ENCODE assay signal across 24 cellular contexts in genomic region chr6:163777706-163778105, GRCh38.
DNase-seq lines count a peak whose midpoint lies in the region; ATAC-seq and TF ChIP-seq lines count a peak whose summit lies in the region.
"Had no signal": no experiment of that assay in that cellular context is flagged by ENCODE, and none has a peak within 500 bp of the region (broad histone marks: within the 10 kb centered on the region; RNA-seq: fewer than 3 reads in every experiment).

No MANE protein-coding gene starts in this region.

- H3K36me3 Mint-ChIP-seq in nephron (ENCODE audit: low read depth), result peaks cover 1% of the 10 kb centered on the region
- H3K36me3 Mint-ChIP-seq in glutamatergic neuron (ENCODE audit: unreplicated experiment), result no peaks in the 10 kb centered on the region
- peaks cover 0 to 3% of the 10 kb centered on the region in 2 donors for H3K36me3 Mint-ChIP-seq in activated naive CD4-positive, alpha-beta T cell treated with anti-CD3 and anti-CD28 coated beads, Interleukin-2, amount 50 U/mL, for 72 hours

- H3K4me3 Mint-ChIP-seq in nephron, result peak overlapping the region in 2 of 3 experiments; percentile 1 to 69
- no peak overlapping the region for H3K4me3 Mint-ChIP-seq in glutamatergic neuron (ENCODE audit: unreplicated experiment)

- peaks cover 4% of the 10 kb centered on the region for H3K27me3 Mint-ChIP-seq in nephron (ENCODE audit: low read depth)
- no peaks in the 10 kb centered on the region for H3K27me3 Mint-ChIP-seq in glutamatergic neuron (ENCODE audit: unreplicated experiment)

- H3K27ac Mint-ChIP-seq in nephron (peak overlapping the region; percentile 68 to 83 (median 74)), glutamatergic neuron (ENCODE audit: unreplicated experiment) (no peak overlapping the region)
- H3K27ac Mint-ChIP-seq in activated naive CD4-positive, alpha-beta T cell treated with anti-CD3 and anti-CD28 coated beads, Interleukin-2, amount 50 U/mL, for 72 hours, result no peak overlapping the region

- intact Hi-C loops in Right ventricle myocardium superior (cut with DNase I), result no loop called here
- intact Hi-C loops in Right ventricle myocardium inferior (cut with DNase I), result no loop called here
- intact Hi-C loops in left cardiac atrium (cut with DNase I), result no loop called here

- H3K4me1 Mint-ChIP-seq in nephron (peaks cover 48% of the 10 kb centered on the region), glutamatergic neuron (ENCODE audit: low read depth, unreplicated experiment) (peaks cover 14% of the 10 kb centered on the region)

- ATAC-seq in Right ventricle myocardium superior (ENCODE audit: poor library complexity) (peak; percentile 47), Right ventricle myocardium inferior (no peak), left cardiac atrium (peak; percentile 12 to 26)
- no peak for ATAC-seq in activated naive CD4-positive, alpha-beta T cell treated with anti-CD3 and anti-CD28 coated beads, Interleukin-2, amount 50 U/mL, for 72 hours

- TF ChIP-seq CTCF in nephron (IDR thresholded peaks at IDR 0.05; ENCODE audit: unreplicated experiment in 3 of 3), result no peak
- no peak for TF ChIP-seq CTCF in glutamatergic neuron (IDR thresholded peaks at IDR 0.05; ENCODE audit: partially characterized antibody, unreplicated experiment)

- DNase-seq in Right ventricle myocardium superior, result no peak
- DNase-seq in Right ventricle myocardium inferior (ENCODE audit: missing footprints), result no peak
- DNase-seq in left cardiac atrium, result no peak
- DNase-seq in glutamatergic neuron, result no peak
- DNase-seq in activated naive CD4-positive, alpha-beta T cell treated with anti-CD3 and anti-CD28 coated beads, Interleukin-2, amount 50 U/mL, for 72 hours (ENCODE audit: low spot score in 2 of 2), result no peak
- no peak for DNase-seq in hypothalamus (lab: John Stamatoyannopoulos, UW)
- no peak for DNase-seq in NCI-H446 treated with DMSO at 0.1 percent for 48 hours (lab: John Stamatoyannopoulos, UW)
- DNase-seq: AML-193, C1 segment of cervical spinal cord, DMS53, GF-D8, GOT3, HCEC 1CT, NCI-H1105, NCI-H146, NCI-H2081, NCI-H2171, NCI-H345, NCI-H524 treated with DMSO at 0.1 percent for 48 hours, NCI-H82, PC-9, RPMI8226, SIG-M5 had no signal

- H3K9me3 Mint-ChIP-seq in nephron, result peaks cover under 1% of the 10 kb centered on the region
- peaks cover 3% of the 10 kb centered on the region for H3K9me3 Mint-ChIP-seq in glutamatergic neuron (ENCODE audit: unreplicated experiment)
- H3K9me3 Mint-ChIP-seq in activated naive CD4-positive, alpha-beta T cell treated with anti-CD3 and anti-CD28 coated beads, Interleukin-2, amount 50 U/mL, for 72 hours, result peaks cover 0 to 2% of the 10 kb centered on the region in 2 donors

Comparison
In these comparisons a context has a peak if more than half of its experiments do, and no peak if none do; other contexts are left out.
1. ATAC-seq: peak in Right ventricle myocardium superior (single experiment) and left cardiac atrium (2 of 2); none in Right ventricle myocardium inferior (single experiment) and activated naive CD4-positive, alpha-beta T cell treated with anti-CD3 and anti-CD28 coated beads, Interleukin-2, amount 50 U/mL, for 72 hours (0 of 2).
2. H3K27ac Mint-ChIP-seq: peak in nephron (3 of 3); none in glutamatergic neuron (single experiment) and activated naive CD4-positive, alpha-beta T cell treated with anti-CD3 and anti-CD28 coated beads, Interleukin-2, amount 50 U/mL, for 72 hours (0 of 2).